Comparison of ENCODE assay signal across 8 cellular contexts in the genomic region with DNA sequence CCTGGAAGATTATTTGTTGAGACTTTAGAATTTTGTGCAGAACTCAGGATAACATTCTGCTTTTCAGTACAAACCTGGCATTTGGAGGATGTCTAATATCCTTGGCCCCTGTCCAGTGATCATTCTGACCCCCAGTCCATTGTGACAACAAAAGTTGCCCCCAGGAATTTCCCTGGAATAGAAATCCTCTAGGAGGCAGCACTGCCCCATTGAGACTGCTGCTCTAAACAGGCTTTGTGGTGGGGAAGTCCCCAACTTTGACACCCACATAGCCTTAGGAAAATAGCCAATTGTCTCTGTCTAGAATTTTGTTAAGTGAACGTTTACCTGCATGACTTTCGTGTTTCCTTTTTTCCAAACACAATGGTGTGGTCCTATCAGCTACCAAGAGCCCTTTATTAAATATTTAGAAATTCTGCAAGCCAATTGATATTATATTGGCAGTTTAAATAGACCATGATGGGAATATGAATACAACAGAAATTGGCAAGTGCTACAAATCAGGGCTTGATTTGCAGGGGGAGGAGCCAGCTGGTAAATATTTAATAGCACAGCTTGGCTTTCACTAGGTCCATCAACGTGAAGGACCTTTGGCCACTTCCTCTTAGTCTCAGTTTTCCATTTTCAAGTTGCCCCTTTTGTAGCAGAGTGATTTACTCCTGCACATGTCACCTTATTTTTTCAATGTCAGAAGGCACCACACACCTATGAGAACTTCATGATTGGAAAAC.
A peak's percentile ranks its signal among the peaks of the same experiment; 100 is the strongest.
DNase-seq lines count a peak whose midpoint lies in the region; ATAC-seq and TF ChIP-seq lines count a peak whose summit lies in the region.

No MANE protein-coding gene starts in this region.

- H3K27me3 ChIP-seq in suprapubic skin = no peaks in the 10 kb centered on the region

- TF ChIP-seq POLR2A in suprapubic skin (IDR thresholded peaks at IDR 0.05) = no peak

- no peak overlapping the region for H3K27ac ChIP-seq in suprapubic skin

- 43% methylated on average over 3 of the region's 3 CpGs for WGBS in suprapubic skin

- no peak for TF ChIP-seq EP300 in suprapubic skin (IDR thresholded peaks at IDR 0.05)

- ATAC-seq in GM18858 (IDR thresholded peaks at IDR 0.05; ENCODE audit: unreplicated experiment) = peak; percentile 73

- no peak for TF ChIP-seq CTCF in suprapubic skin (IDR thresholded peaks at IDR 0.05)

- no peaks in the 10 kb centered on the region for H3K36me3 ChIP-seq in suprapubic skin

- DNase-seq in AG08395 (ENCODE audit: low spot score) = peak; percentile 55
- peak; percentile 42 for DNase-seq in HuH-7 (ENCODE audit: low spot score)
- peak; percentile 9 for DNase-seq in cerebellum (ENCODE audit: low spot score)
- peak; percentile 56 for DNase-seq in mucosa of gallbladder (ENCODE audit: low spot score)
- DNase-seq in mesenteric fat pad (ENCODE audit: low spot score) = no peak
- DNase-seq in suprapubic skin (ENCODE audit: low spot score in 2 of 2) = no peak
- no peak for DNase-seq in activated naive CD4-positive, alpha-beta T cell (lab: John Stamatoyannopoulos, UW)

- no peak overlapping the region for H3K4me3 ChIP-seq in suprapubic skin

- no peaks in the 10 kb centered on the region for H3K9me3 ChIP-seq in suprapubic skin

- no peaks in the 10 kb centered on the region for H3K4me1 ChIP-seq in suprapubic skin

Comparison
In these comparisons a context has a peak if more than half of its experiments do, and no peak if none do; other contexts are left out.
1. DNase-seq: peak in AG08395 (single experiment), HuH-7 (single experiment), cerebellum (single experiment) and mucosa of gallbladder (single experiment); none in mesenteric fat pad (single experiment), suprapubic skin (0 of 2) and activated naive CD4-positive, alpha-beta T cell (0 of 4).